24 cellular contexts compared by ENCODE assay signal in genomic region chr2:34747643-34748042, GRCh38.
"Had no signal": no experiment of that assay in that cellular context is flagged by ENCODE, and none has a peak within 500 bp of the region (broad histone marks: within the 10 kb centered on the region; RNA-seq: fewer than 3 reads in every experiment).

No MANE protein-coding gene starts in this region.

- FAIRE-seq: keratinocyte had no signal

- H3K36me3 Mint-ChIP-seq: mesothelial cell of epicardium; naive B cell; natural killer cell; neural progenitor cell; stimulated activated memory B cell treated with anti-CD40 and anti-IgM and Interleukin-4, amounts not matched to agents 10 μg/mL and 1 μg/mL and 100 μg/mL, for 72 hours; type B pancreatic cell had no signal

- H3K4me3 Mint-ChIP-seq: mesothelial cell of epicardium; naive B cell; natural killer cell; nephron progenitor cell; neural progenitor cell; stimulated activated memory B cell treated with anti-CD40 and anti-IgM and Interleukin-4, amounts not matched to agents 10 μg/mL and 1 μg/mL and 100 μg/mL, for 72 hours; stimulated activated naive CD8-positive, alpha-beta T cell treated with anti-CD3 and anti-CD28 coated beads, Interleukin-15, amount 100 ng/mL, for 72 hours; type B pancreatic cell had no signal

- H3K27me3 Mint-ChIP-seq: naive B cell; stimulated activated memory B cell treated with anti-CD40 and anti-IgM and Interleukin-4, amounts not matched to agents 10 μg/mL and 1 μg/mL and 100 μg/mL, for 72 hours; stimulated activated naive CD8-positive, alpha-beta T cell treated with anti-CD3 and anti-CD28 coated beads, Interleukin-15, amount 100 ng/mL, for 72 hours; type B pancreatic cell had no signal

- DNase-seq: hippocampal formation; left cardiac atrium; left lung; lower lobe of right lung; mammary epithelial cell; mesenchymal stem cell; naive B cell; natural killer cell; nephron progenitor cell; occipital lobe; psoas muscle; right lobe of liver; stimulated activated CD4-positive, alpha-beta T cell treated with anti-CD3 and anti-CD28 coated beads, Interleukin-1b, Interleukin-23, amount 100 ng/mL, for 48 hours; stimulated activated CD4-positive, alpha-beta T cell treated with anti-CD3 and anti-CD28 coated beads, Interleukin-2, amount 100 ng/mL, for 48 hours; stimulated activated CD4-positive, alpha-beta T cell treated with anti-CD3 and anti-CD28 coated beads, Interleukin-4, amount 100 ng/mL, for 4 hours; stimulated activated CD8-positive, alpha-beta memory T cell treated with anti-CD3 and anti-CD28 coated beads, Interleukin-4, amount 100 ng/mL, for 48 hours; stimulated activated naive CD4-positive, alpha-beta T cell treated with Interleukin-2 at 50 U/mL for 16 hours; stimulated activated naive CD8-positive, alpha-beta T cell treated with anti-CD3 and anti-CD28 coated beads, Interleukin-15, amount 100 ng/mL, for 72 hours; substantia nigra had no signal

- H3K27ac Mint-ChIP-seq: mesothelial cell of epicardium; naive B cell; natural killer cell; nephron progenitor cell; neural progenitor cell; stimulated activated memory B cell treated with anti-CD40 and anti-IgM and Interleukin-4, amounts not matched to agents 10 μg/mL and 1 μg/mL and 100 μg/mL, for 72 hours; stimulated activated naive CD8-positive, alpha-beta T cell treated with anti-CD3 and anti-CD28 coated beads, Interleukin-15, amount 100 ng/mL, for 72 hours; type B pancreatic cell had no signal

- ATAC-seq: left cardiac atrium; left lung; lower lobe of right lung; natural killer cell; psoas muscle; right lobe of liver; stimulated activated memory B cell treated with anti-CD40 and anti-IgM and Interleukin-4, amounts not matched to agents 10 μg/mL and 1 μg/mL and 100 μg/mL, for 72 hours; stimulated activated naive CD8-positive, alpha-beta T cell treated with anti-CD3 and anti-CD28 coated beads, Interleukin-15, amount 100 ng/mL, for 72 hours had no signal

- H3K9me3 Mint-ChIP-seq: mesothelial cell of epicardium; nephron progenitor cell; neural progenitor cell; stimulated activated memory B cell treated with anti-CD40 and anti-IgM and Interleukin-4, amounts not matched to agents 10 μg/mL and 1 μg/mL and 100 μg/mL, for 72 hours; stimulated activated naive CD8-positive, alpha-beta T cell treated with anti-CD3 and anti-CD28 coated beads, Interleukin-15, amount 100 ng/mL, for 72 hours; type B pancreatic cell had no signal

- H3K4me1 Mint-ChIP-seq: naive B cell; natural killer cell; nephron progenitor cell; neural progenitor cell; stimulated activated memory B cell treated with anti-CD40 and anti-IgM and Interleukin-4, amounts not matched to agents 10 μg/mL and 1 μg/mL and 100 μg/mL, for 72 hours; stimulated activated naive CD8-positive, alpha-beta T cell treated with anti-CD3 and anti-CD28 coated beads, Interleukin-15, amount 100 ng/mL, for 72 hours had no signal
